Comparison of ENCODE assay signal across 14 cellular contexts in the genomic region with DNA sequence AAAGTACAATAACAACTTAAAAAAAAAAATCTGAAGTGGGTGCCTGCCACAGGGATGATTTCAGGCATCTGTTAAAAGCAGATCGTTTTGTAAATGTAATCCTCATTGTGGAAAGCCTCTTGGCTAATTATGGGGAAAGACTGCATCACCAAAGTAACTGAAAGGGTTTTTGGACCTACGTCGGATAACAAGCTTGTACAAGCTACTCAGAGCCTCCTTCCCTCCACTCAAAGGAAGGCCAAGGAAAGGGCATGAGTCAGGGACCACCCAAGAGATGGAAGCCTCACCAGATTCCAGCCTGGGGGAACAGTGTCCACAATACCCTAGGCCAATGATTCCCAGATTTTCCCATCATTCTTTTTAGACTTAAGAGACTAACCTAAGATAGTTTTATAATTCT.
DNase-seq lines count a peak whose midpoint lies in the region; ATAC-seq and TF ChIP-seq lines count a peak whose summit lies in the region.
"Had no signal": no experiment of that assay in that cellular context is flagged by ENCODE, and none has a peak within 500 bp of the region (broad histone marks: within the 10 kb centered on the region; RNA-seq: fewer than 3 reads in every experiment).

No MANE protein-coding gene starts in this region.

- ATAC-seq in heart left ventricle (peak in 2 of 4 donors; percentile 37 to 58), Right ventricle myocardium inferior (no peak), GM19467 (IDR thresholded peaks at IDR 0.05; ENCODE audit: unreplicated experiment) (no peak)
- ATAC-seq: activated CD4-positive, CD25-positive, alpha-beta regulatory T cell treated with anti-CD3 and anti-CD28 coated beads, Interleukin-2, amount 50 U/mL, for 24 hours had no signal

- DNase-seq in heart left ventricle, result no peak
- no peak for DNase-seq in Right ventricle myocardium inferior (ENCODE audit: missing footprints)
- no peak for DNase-seq in coronary artery (ENCODE audit: low spot score)
- no peak for DNase-seq in mesothelial cell of epicardium (ENCODE audit: low spot score in 2 of 2, unreplicated experiment in 2 of 2)
- DNase-seq in uterus, result no peak
- no peak for DNase-seq in NCI-H1048 (lab: John Stamatoyannopoulos, UW)
- DNase-seq in NCI-H2029 treated with DMSO at 0.1 percent for 48 hours (lab: John Stamatoyannopoulos, UW), result no peak
- DNase-seq: ACHN, head of caudate nucleus, NCI-H510A had no signal

- intact Hi-C loops in heart left ventricle (cut with DNase I), result loop anchor here in 5 of 10 donors (5.0 kb wide), 2 partner anchors 317 to 322 kb away; no protein-coding TSS in a partner anchor
- intact Hi-C loops in Right ventricle myocardium inferior (cut with DNase I), result loop anchor here (10.0 kb wide), 1 partner anchor 264 kb away; the partner anchor contains the start of gene GK5
- intact Hi-C loops in uterus (cut with DNase I; ENCODE audit: low total_unique reads), result no loop called here

- peaks cover 46% of the 10 kb centered on the region for H3K36me3 Mint-ChIP-seq in mesothelial cell of epicardium

- H3K4me1 Mint-ChIP-seq in mesothelial cell of epicardium, result peaks cover 3% of the 10 kb centered on the region

- TF ChIP-seq POLR2A in heart left ventricle (IDR thresholded peaks at IDR 0.05), result no peak
- TF ChIP-seq POLR2A in uterus (IDR thresholded peaks at IDR 0.05), result no peak

- H3K36me3 ChIP-seq in heart left ventricle (peaks cover 0 to 59% (median 14%) of the 10 kb centered on the region in 9 donors), uterus (no peaks in the 10 kb centered on the region)
- H3K36me3 ChIP-seq: prostate gland had no signal

- peak overlapping the region in 8 of 12 donors; percentile 2 to 65 (median 40) for H3K27ac ChIP-seq in heart left ventricle
- H3K27ac ChIP-seq in coronary artery, result peak overlapping the region; percentile 77 to 89
- peak overlapping the region; percentile 71 to 73 for H3K27ac ChIP-seq in uterus
- H3K27ac ChIP-seq: prostate gland had no signal

- TF ChIP-seq CTCF in heart left ventricle (IDR thresholded peaks at IDR 0.05) (no peak), coronary artery (IDR thresholded peaks at IDR 0.05) (no peak), mesothelial cell of epicardium (IDR thresholded peaks at IDR 0.05; ENCODE audit: unreplicated experiment) (no peak), uterus (IDR thresholded peaks at IDR 0.05) (no peak)

- H3K9me3 ChIP-seq in heart left ventricle (no peaks in the 10 kb centered on the region), uterus (no peaks in the 10 kb centered on the region)
- H3K9me3 ChIP-seq: prostate gland had no signal

- no peak overlapping the region for H3K4me3 ChIP-seq in heart left ventricle
- no peak overlapping the region for H3K4me3 ChIP-seq in coronary artery
- no peak overlapping the region for H3K4me3 ChIP-seq in uterus
- H3K4me3 ChIP-seq: lung, prostate gland had no signal

- peaks cover 0 to 16% (median 0%) of the 10 kb centered on the region in 12 donors for H3K4me1 ChIP-seq in heart left ventricle
- no peaks in the 10 kb centered on the region for H3K4me1 ChIP-seq in uterus
- H3K4me1 ChIP-seq: prostate gland had no signal

- no peak overlapping the region for H3K4me3 Mint-ChIP-seq in mesothelial cell of epicardium

- peak overlapping the region; percentile 56 for H3K27ac Mint-ChIP-seq in mesothelial cell of epicardium

- H3K27me3 ChIP-seq in heart left ventricle (no peaks in the 10 kb centered on the region), uterus (no peaks in the 10 kb centered on the region)

- no peaks in the 10 kb centered on the region for H3K27me3 Mint-ChIP-seq in mesothelial cell of epicardium (ENCODE audit: low read depth)

- no peaks in the 10 kb centered on the region for H3K9me3 Mint-ChIP-seq in mesothelial cell of epicardium

- WGBS in heart left ventricle, 4 donors, result 76 to 81% (median 81%) methylated on average over 3 of the region's 3 CpGs
